26 cellular contexts compared by ENCODE assay signal in the genomic region with DNA sequence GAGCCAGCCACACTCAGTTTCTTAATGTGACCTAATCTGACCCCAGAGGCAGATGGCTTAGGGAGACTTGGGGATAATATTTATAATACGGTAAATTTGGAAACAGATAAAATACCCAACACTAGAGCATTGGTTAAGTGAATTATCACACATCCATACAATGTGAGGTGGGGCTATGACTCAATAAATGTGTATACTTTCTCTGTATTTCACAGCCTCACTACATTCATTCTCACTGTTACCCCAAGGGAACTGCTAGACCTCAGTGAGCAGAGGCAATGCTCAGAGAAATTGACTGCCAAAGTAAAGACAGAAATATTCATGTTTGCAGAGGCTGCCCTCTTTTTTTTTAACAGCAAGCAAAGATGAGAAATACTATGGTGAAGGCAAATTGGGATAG.
DNase-seq lines count a peak whose midpoint lies in the region; ATAC-seq lines count a peak whose summit lies in the region.
"Had no signal": no experiment of that assay in that cellular context is flagged by ENCODE, and none has a peak within 500 bp of the region (broad histone marks: within the 10 kb centered on the region; RNA-seq: fewer than 3 reads in every experiment).

No MANE protein-coding gene starts in this region.

- ATAC-seq in HG02623 (IDR thresholded peaks at IDR 0.05; ENCODE audit: unreplicated experiment) (peak; percentile 72), HG03460 (IDR thresholded peaks at IDR 0.05; ENCODE audit: unreplicated experiment) (peak; percentile 62), T-cell (replicated peaks in 1 of 4) (no peak), HG02588 (IDR thresholded peaks at IDR 0.05; ENCODE audit: unreplicated experiment) (no peak), HG02885 (IDR thresholded peaks at IDR 0.05; ENCODE audit: poor library complexity, unreplicated experiment) (no peak)
- ATAC-seq: activated T-helper 17 cell treated with anti-CD3 and anti-CD28 coated beads, Interleukin-2, amount 50 U/mL, for 72 hours; GM23338; Panc1; psoas muscle; stimulated activated effector memory CD8-positive, alpha-beta T cell treated with anti-CD3 and anti-CD28 coated beads, Interleukin-12 subunit alpha, Interleukin-12 subunit beta, amount 100 ng/mL, for 72 hours had no signal

- no peak overlapping the region for H3K4me3 Mint-ChIP-seq in T-cell
- H3K4me3 Mint-ChIP-seq: activated naive CD8-positive, alpha-beta T cell; activated T-helper 17 cell treated with anti-CD3 and anti-CD28 coated beads, Interleukin-2, amount 50 U/mL, for 72 hours; central memory CD8-positive, alpha-beta T cell; GM23338; stimulated activated effector memory CD8-positive, alpha-beta T cell treated with anti-CD3 and anti-CD28 coated beads, Interleukin-12 subunit alpha, Interleukin-12 subunit beta, amount 100 ng/mL, for 72 hours; T-helper 1 cell treated with Interleukin-12 subunit alpha and Interleukin-12 subunit beta and Interleukin-4 antibody, amounts not matched to agents 30 μg/mL and 1 μg/mL, for 36 hours had no signal

- peak; percentile 32 for DNase-seq in DMS 273 (lab: John Stamatoyannopoulos, UW; ENCODE audit: unreplicated experiment)
- no peak for DNase-seq in DMS 273 treated with DMSO at 0.1 percent for 48 hours (lab: John Stamatoyannopoulos, UW)
- no peak for DNase-seq in T-cell
- no peak for DNase-seq in mesenteric fat pad (ENCODE audit: low spot score)
- DNase-seq: activated CD4-positive, alpha-beta T cell treated with anti-CD3 and anti-CD28 coated beads for 48 hours; DMS79 treated with DMSO at 0.1 percent for 48 hours; head of caudate nucleus; Kasumi-1; NCI-H1092; NCI-H2081; NCI-H446 treated with DMSO at 0.1 percent for 48 hours; NK-92 treated with Interleukin-12 subunit alpha and Interleukin-12 subunit beta, amount 100 ng/mL, for 24 hours; psoas muscle; SJCRH30; stimulated activated CD4-positive, alpha-beta T cell treated with anti-CD3 and anti-CD28 coated beads, Interleukin-1b, Interleukin-23, amount 100 ng/mL, for 48 hours had no signal

- CTCF ChIA-PET in T-cell (lab: Charles Lee): no interaction called here

- H3K27ac Mint-ChIP-seq in T-cell: no peak overlapping the region
- H3K27ac Mint-ChIP-seq: activated naive CD8-positive, alpha-beta T cell; activated T-helper 17 cell treated with anti-CD3 and anti-CD28 coated beads, Interleukin-2, amount 50 U/mL, for 72 hours; GM23338; stimulated activated effector memory CD8-positive, alpha-beta T cell treated with anti-CD3 and anti-CD28 coated beads, Interleukin-12 subunit alpha, Interleukin-12 subunit beta, amount 100 ng/mL, for 72 hours; T-helper 1 cell treated with Interleukin-12 subunit alpha and Interleukin-12 subunit beta and Interleukin-4 antibody, amounts not matched to agents 30 μg/mL and 1 μg/mL, for 36 hours had no signal

- no peaks in the 10 kb centered on the region for H3K4me1 Mint-ChIP-seq in T-cell
- H3K4me1 Mint-ChIP-seq: activated T-helper 17 cell treated with anti-CD3 and anti-CD28 coated beads, Interleukin-2, amount 50 U/mL, for 72 hours; central memory CD8-positive, alpha-beta T cell; stimulated activated effector memory CD8-positive, alpha-beta T cell treated with anti-CD3 and anti-CD28 coated beads, Interleukin-12 subunit alpha, Interleukin-12 subunit beta, amount 100 ng/mL, for 72 hours had no signal

- H3K9me3 Mint-ChIP-seq in T-cell: peaks cover 0 to 13% (median 2%) of the 10 kb centered on the region in 3 donors
- H3K9me3 Mint-ChIP-seq: activated T-helper 17 cell treated with anti-CD3 and anti-CD28 coated beads, Interleukin-2, amount 50 U/mL, for 72 hours; central memory CD8-positive, alpha-beta T cell; GM23338; T-helper 1 cell treated with Interleukin-12 subunit alpha and Interleukin-12 subunit beta and Interleukin-4 antibody, amounts not matched to agents 30 μg/mL and 1 μg/mL, for 36 hours had no signal

- no peaks in the 10 kb centered on the region for H3K36me3 Mint-ChIP-seq in T-cell
- H3K36me3 Mint-ChIP-seq: activated naive CD8-positive, alpha-beta T cell; stimulated activated effector memory CD8-positive, alpha-beta T cell treated with anti-CD3 and anti-CD28 coated beads, Interleukin-12 subunit alpha, Interleukin-12 subunit beta, amount 100 ng/mL, for 72 hours had no signal

- POLR2A ChIA-PET in T-cell (lab: Charles Lee): no interaction called here

- H3K27me3 Mint-ChIP-seq in T-cell: no peaks in the 10 kb centered on the region
- H3K27me3 Mint-ChIP-seq: activated naive CD8-positive, alpha-beta T cell; activated T-helper 17 cell treated with anti-CD3 and anti-CD28 coated beads, Interleukin-2, amount 50 U/mL, for 72 hours; central memory CD8-positive, alpha-beta T cell had no signal

Comparison
In these comparisons a context has a peak if more than half of its experiments do, and no peak if none do; other contexts are left out.
1. ATAC-seq: peak in HG02623 (single experiment) and HG03460 (single experiment); none in T-cell (0 of 4), HG02588 (single experiment) and HG02885 (single experiment).